ENCODE assay signal across 1 cellular context in genomic region chr3:66998075-66998898, GRCh38.
A peak's percentile ranks its signal among the peaks of the same experiment; 100 is the strongest.
TF ChIP-seq lines count a peak whose summit lies in the region.

KBTBD8 (plus strand) TSS chr3:66998307; CDS start chr3:66998356, 49 bp downstream.

TF ChIP-seq in K562, 482 proteins besides CTCF, POLR2A, EP300 and RAD21 (continued from another document):
- TF ChIP-seq USF2 (CRISPR knock-in tag; IDR thresholded peaks at IDR 0.05) (peak; percentile 58), SRSF3 (IDR thresholded peaks at IDR 0.05; ENCODE audit: insufficient read depth, low read length) (no peak), ZNF140 (CRISPR knock-in tag; IDR thresholded peaks at IDR 0.05) (no peak), MEIS2 (IDR thresholded peaks at IDR 0.05; ENCODE audit: partially characterized antibody) (no peak), PYGO2 (tag; IDR thresholded peaks at IDR 0.05) (no peak), E2F8 (IDR thresholded peaks at IDR 0.05; ENCODE audit: low read depth, partially characterized antibody) (no peak), ZNF764 (CRISPR knock-in tag; IDR thresholded peaks at IDR 0.05; ENCODE audit: low read depth) (no peak), TFAM (CRISPR knock-in tag; conservative IDR thresholded peaks at IDR 0.05) (no peak), RAD51 (IDR thresholded peaks at IDR 0.05; ENCODE audit: borderline replicate concordance, low read depth) (peak; percentile 36; the same call in 1 of the 2 replicates), IRF9 (tag; IDR thresholded peaks at IDR 0.05) (no peak), AFF1 (IDR thresholded peaks at IDR 0.05; ENCODE audit: low read depth in 1 of 2, partially characterized antibody in 2 of 2) (peak in 1 of 2 experiments; percentile 93), HDAC2 (IDR thresholded peaks at IDR 0.05) (no peak), SMAD4 (CRISPR knock-in tag; conservative IDR thresholded peaks at IDR 0.05) (no peak), THRA (IDR thresholded peaks at IDR 0.05) (no peak), MBD1 (CRISPR knock-in tag; IDR thresholded peaks at IDR 0.05) (no peak), U2AF2 (optimal IDR thresholded peaks at IDR 0.05; ENCODE audit: low read depth, low read length) (no peak), THRAP3 (IDR thresholded peaks at IDR 0.05; ENCODE audit: borderline replicate concordance) (no peak), PBX2 (CRISPR knock-in tag; IDR thresholded peaks at IDR 0.05; ENCODE audit: low read depth) (no peak), PBX2 (tag; conservative IDR thresholded peaks at IDR 0.05; ENCODE audit: low read depth) (no peak), CCAR2 (IDR thresholded peaks at IDR 0.05; ENCODE audit: low read depth, low read length) (no peak), POLR2AphosphoS5 (IDR thresholded peaks at IDR 0.05; ENCODE audit: control insufficient read depth, insufficient read depth, low read depth, low read length) (no peak), ZNF197 (CRISPR knock-in tag; IDR thresholded peaks at IDR 0.05; ENCODE audit: low read depth) (peak; percentile 62; the same call in 1 of the 2 replicates), SIN3B (IDR thresholded peaks at IDR 0.05; ENCODE audit: low read depth) (no peak), PTRF (tag; IDR thresholded peaks at IDR 0.05) (no peak), TRIM24 (IDR thresholded peaks at IDR 0.05) (no peak), MCM3 (IDR thresholded peaks at IDR 0.05) (no peak), CEBPB (tag; IDR thresholded peaks at IDR 0.05) (no peak), NFYB (IDR thresholded peaks at IDR 0.05; ENCODE audit: extremely low read depth, insufficient read length) (peak; percentile 79), ZNF318 (IDR thresholded peaks at IDR 0.05; ENCODE audit: borderline replicate concordance in 1 of 2, low read depth in 1 of 2) (no peak), FOSL1 (tag; conservative IDR thresholded peaks at IDR 0.05) (no peak)
